In the genomic region with DNA sequence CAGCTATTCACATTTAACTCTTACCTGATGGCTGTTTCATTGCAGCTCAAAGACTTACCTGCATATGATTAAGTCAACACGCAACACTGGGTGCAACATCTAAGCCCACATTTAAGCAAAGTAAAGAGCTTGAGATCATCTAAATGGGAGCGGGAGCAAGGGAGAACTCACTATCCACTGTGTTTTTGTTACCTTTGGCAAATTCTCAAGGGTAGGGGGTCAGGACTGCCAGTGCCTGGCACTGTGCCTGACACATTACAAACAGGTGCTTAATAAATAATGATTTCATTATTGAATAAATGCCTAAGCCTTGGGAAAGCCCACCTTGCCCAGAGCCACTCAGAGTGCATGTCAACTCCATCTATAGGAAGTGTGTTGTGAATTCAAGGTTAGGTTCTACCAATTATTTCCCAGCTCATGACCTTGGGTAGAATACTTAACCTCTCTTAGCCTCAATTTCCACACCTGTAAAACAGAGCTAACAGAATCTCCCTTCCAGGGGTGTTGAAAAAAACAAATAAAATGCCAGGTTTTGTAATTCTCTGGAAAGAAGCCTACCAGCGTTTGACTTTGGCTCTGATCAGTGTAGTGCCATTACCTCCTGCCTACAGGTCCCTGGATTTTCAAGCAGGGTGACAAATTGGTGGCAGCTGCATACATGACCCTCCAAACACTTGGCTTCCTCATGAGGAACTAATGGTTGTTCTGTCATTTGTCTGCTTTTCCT, we compare ENCODE assay signal across 18 cellular contexts.
"Had no signal": no experiment of that assay in that cellular context is flagged by ENCODE, and none has a peak within 500 bp of the region (broad histone marks: within the 10 kb centered on the region; RNA-seq: fewer than 3 reads in every experiment).

No MANE protein-coding gene starts in this region.

- H3K27me3 Mint-ChIP-seq: activated B cell treated with CpG ODN at 0.5 μM for 24 hours; activated CD4-positive, alpha-beta memory T cell treated with anti-CD3 and anti-CD28 coated beads for 36 hours; stimulated activated naive CD8-positive, alpha-beta T cell treated with anti-CD3 and anti-CD28 coated beads, Interleukin-15, Interleukin-2, amounts not matched to agents 100 ng/mL and 50 ng/mL, for 24 hours had no signal

- H3K9me3 Mint-ChIP-seq: activated B cell treated with CpG ODN at 0.5 μM for 24 hours; activated CD4-positive, alpha-beta memory T cell treated with anti-CD3 and anti-CD28 coated beads for 36 hours; activated naive CD8-positive, alpha-beta T cell treated with anti-CD3 and anti-CD28 coated beads, Interleukin-2, amount 10 ng/mL, durations not matched to agents 7 days and 5 days; neural progenitor cell; stimulated activated naive CD8-positive, alpha-beta T cell treated with anti-CD3 and anti-CD28 coated beads, Interleukin-15, Interleukin-2, amounts not matched to agents 100 ng/mL and 50 ng/mL, for 24 hours had no signal

- H3K4me1 ChIP-seq: prostate gland had no signal

- H3K27ac Mint-ChIP-seq: activated B cell treated with CpG ODN at 0.5 μM for 24 hours; activated CD4-positive, alpha-beta memory T cell treated with anti-CD3 and anti-CD28 coated beads for 36 hours; activated naive CD8-positive, alpha-beta T cell treated with anti-CD3 and anti-CD28 coated beads, Interleukin-2, amount 10 ng/mL, durations not matched to agents 7 days and 5 days; neural progenitor cell; stimulated activated naive CD8-positive, alpha-beta T cell treated with anti-CD3 and anti-CD28 coated beads, Interleukin-15, Interleukin-2, amounts not matched to agents 100 ng/mL and 50 ng/mL, for 24 hours had no signal

- DNase-seq: activated B cell treated with CpG ODN at 0.5 μM for 24 hours; activated CD4-positive, alpha-beta memory T cell treated with anti-CD3 and anti-CD28 coated beads for 36 hours; activated CD4-positive, alpha-beta T cell treated with anti-CD3 and anti-CD28 coated beads for 4 hours; activated naive CD4-positive, alpha-beta T cell; activated naive CD8-positive, alpha-beta T cell treated with anti-CD3 and anti-CD28 coated beads, Interleukin-2, amount 10 ng/mL, durations not matched to agents 7 days and 5 days; activated T-cell treated with anti-CD3 and anti-CD28 coated beads for 4 hours; central memory CD4-positive, alpha-beta T cell; glutamatergic neuron; hippocampal formation; SK-N-SH; upper lobe of left lung had no signal

- H3K27me3 ChIP-seq: neural progenitor cell, right atrium auricular region, upper lobe of left lung had no signal

- H3K4me1 Mint-ChIP-seq: activated B cell treated with CpG ODN at 0.5 μM for 24 hours had no signal

- H3K27ac ChIP-seq: coronary artery, neural progenitor cell, right atrium auricular region had no signal

- H3K4me3 ChIP-seq: coronary artery, neural progenitor cell, prostate gland, right atrium auricular region, skin epidermis, upper lobe of left lung had no signal

- H3K36me3 Mint-ChIP-seq: brain had no signal

- H3K9me3 ChIP-seq: prostate gland, right atrium auricular region, SK-N-SH, upper lobe of left lung had no signal

- H3K36me3 ChIP-seq: neural progenitor cell, prostate gland, right atrium auricular region, upper lobe of left lung had no signal

- H3K4me3 Mint-ChIP-seq: activated B cell treated with CpG ODN at 0.5 μM for 24 hours; activated CD4-positive, alpha-beta memory T cell treated with anti-CD3 and anti-CD28 coated beads for 36 hours; activated naive CD8-positive, alpha-beta T cell treated with anti-CD3 and anti-CD28 coated beads, Interleukin-2, amount 10 ng/mL, durations not matched to agents 7 days and 5 days; brain; neural progenitor cell; stimulated activated naive CD8-positive, alpha-beta T cell treated with anti-CD3 and anti-CD28 coated beads, Interleukin-15, Interleukin-2, amounts not matched to agents 100 ng/mL and 50 ng/mL, for 24 hours had no signal
